Comparison of ENCODE assay signal across 9 cellular contexts in genomic region chrX:48427027-48427716, GRCh38. TPM values are rescaled to one million over a fixed set of nuclear protein-coding genes. Genes with fewer than 3 reads are reported as not detected.
"Had no signal": no experiment of that assay in that cellular context is flagged by ENCODE, and none has a peak within 500 bp of the region (broad histone marks: within the 10 kb centered on the region; RNA-seq: fewer than 3 reads in every experiment).

No MANE protein-coding gene starts in this region.

RNA-seq across cellular contexts. Expression of gene SSX4B, which starts 15.4 kb away (rescaled TPM):
- total RNA-seq: activated B cell treated with CpG ODN at 0.5 μM for 24 hours; activated CD4-positive, alpha-beta T cell treated with anti-CD3 and anti-CD28 coated beads, Interleukin-2, amount 10 ng/mL, durations not matched to agents 24 days and 14 days; activated CD8-positive, alpha-beta T cell treated with anti-CD3 and anti-CD28 coated beads, Interleukin-2, amount 10 ng/mL, durations not matched to agents 7 days and 5 days; activated T-helper 2 cell treated with anti-CD3 and anti-CD28 coated beads, Interferon-gamma antibody, Interleukin-2, Interleukin-4, amounts not matched to agents 10 μg/mL and 5 μg/mL and 100 μg/mL, durations not matched to agents 14 hours and 24 hours and 36 hours; cerebellum; MCF 10A; Right ventricle myocardium inferior; T-cell had no signal

RNA-seq across cellular contexts. Expression of gene SLC38A5, which starts 42.9 kb away (rescaled TPM):
- total RNA-seq: SK-MEL-5 had no signal

RNA-seq across cellular contexts. Expression of gene SSX4, which starts 43.8 kb away (rescaled TPM):
- total RNA-seq: activated B cell treated with CpG ODN at 0.5 μM for 24 hours; activated CD4-positive, alpha-beta T cell treated with anti-CD3 and anti-CD28 coated beads, Interleukin-2, amount 10 ng/mL, durations not matched to agents 24 days and 14 days; activated CD8-positive, alpha-beta T cell treated with anti-CD3 and anti-CD28 coated beads, Interleukin-2, amount 10 ng/mL, durations not matched to agents 7 days and 5 days; activated T-helper 2 cell treated with anti-CD3 and anti-CD28 coated beads, Interferon-gamma antibody, Interleukin-2, Interleukin-4, amounts not matched to agents 10 μg/mL and 5 μg/mL and 100 μg/mL, durations not matched to agents 14 hours and 24 hours and 36 hours; cerebellum; MCF 10A; Right ventricle myocardium inferior; T-cell had no signal
